19 cellular contexts compared by ENCODE assay signal in the genomic region with DNA sequence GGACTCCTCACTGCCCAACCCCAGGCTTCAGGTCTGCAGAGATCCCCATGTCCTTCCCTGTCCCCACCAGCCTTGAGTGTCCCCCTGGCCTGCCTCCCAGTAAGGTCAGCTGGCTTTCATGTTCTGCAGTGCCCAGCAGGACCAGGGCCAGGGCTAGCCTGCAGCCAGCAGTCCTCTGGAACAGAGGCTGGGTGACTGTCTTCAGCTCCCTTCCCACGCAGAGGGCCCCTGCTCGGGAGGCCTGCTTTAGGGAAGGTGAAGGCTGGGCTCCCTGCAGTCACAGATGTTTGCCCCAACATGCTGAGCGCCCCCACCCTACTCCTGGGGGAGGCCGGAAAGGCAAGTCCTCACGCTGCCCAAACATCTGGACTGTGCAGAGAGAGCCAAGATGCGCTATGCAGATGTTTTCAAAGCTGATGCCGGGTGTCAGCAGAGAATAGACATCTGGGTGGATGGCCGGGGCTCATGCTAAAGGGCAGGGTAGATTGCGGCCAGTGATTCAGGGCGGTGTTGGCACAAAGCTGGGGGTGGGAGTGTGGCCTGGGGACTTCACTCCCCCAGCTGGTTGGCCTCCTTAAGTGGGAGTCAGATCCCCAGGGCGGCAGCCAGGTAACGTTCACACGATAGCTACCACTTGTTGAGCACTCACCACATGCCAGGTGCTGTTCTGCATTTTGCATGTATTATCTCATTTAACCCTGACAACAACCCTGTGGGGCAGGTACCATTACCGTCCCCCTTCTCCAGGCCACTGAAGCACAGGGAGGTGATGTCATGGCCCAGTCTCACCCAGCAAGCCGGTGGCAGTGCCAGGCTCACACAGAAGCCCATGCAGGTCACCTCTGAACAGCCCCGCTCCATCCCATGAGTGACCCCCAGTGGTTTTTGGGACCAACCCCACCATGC.
DNase-seq lines count a peak whose midpoint lies in the region; ATAC-seq, FAIRE-seq and TF ChIP-seq lines count a peak whose summit lies in the region.
"Had no signal": no experiment of that assay in that cellular context is flagged by ENCODE, and none has a peak within 500 bp of the region (broad histone marks: within the 10 kb centered on the region; RNA-seq: fewer than 3 reads in every experiment).

No MANE protein-coding gene starts in this region.

- H3K4me1 ChIP-seq in Peyer's patch (peaks cover 0 to 3% (median 0%) of the 10 kb centered on the region in 4 donors), lower lobe of right lung (peaks cover 7% of the 10 kb centered on the region)
- H3K4me1 ChIP-seq: right lobe of liver had no signal

- H3K36me3 Mint-ChIP-seq in stimulated activated memory B cell treated with anti-CD40 and anti-IgM and Interleukin-4, amounts not matched to agents 10 μg/mL and 1 μg/mL and 100 μg/mL, for 72 hours: no peaks in the 10 kb centered on the region
- H3K36me3 Mint-ChIP-seq: activated naive CD4-positive, alpha-beta T cell treated with anti-CD3 and anti-CD28 coated beads, Interleukin-2, amount 10 ng/mL, durations not matched to agents 7 days and 5 days; CD8-positive, alpha-beta memory T cell; immature natural killer cell had no signal

- H3K27me3 ChIP-seq in Peyer's patch (no peaks in the 10 kb centered on the region), lower lobe of right lung (ENCODE audit: low read depth) (no peaks in the 10 kb centered on the region)
- H3K27me3 ChIP-seq: right lobe of liver had no signal

- peaks cover 34% of the 10 kb centered on the region for H3K27me3 Mint-ChIP-seq in stimulated activated memory B cell treated with anti-CD40 and anti-IgM and Interleukin-4, amounts not matched to agents 10 μg/mL and 1 μg/mL and 100 μg/mL, for 72 hours

- no peak overlapping the region for H3K27ac Mint-ChIP-seq in stimulated activated memory B cell treated with anti-CD40 and anti-IgM and Interleukin-4, amounts not matched to agents 10 μg/mL and 1 μg/mL and 100 μg/mL, for 72 hours
- H3K27ac Mint-ChIP-seq: activated naive CD4-positive, alpha-beta T cell treated with anti-CD3 and anti-CD28 coated beads, Interleukin-2, amount 10 ng/mL, durations not matched to agents 7 days and 5 days; CD8-positive, alpha-beta memory T cell; immature natural killer cell had no signal

- H3K27ac ChIP-seq in Peyer's patch (peak overlapping the region in 1 of 4 donors; percentile 8), lower lobe of right lung (no peak overlapping the region)
- H3K27ac ChIP-seq: HL-60, right lobe of liver had no signal

- intact Hi-C loops in lower lobe of right lung (cut with DNase I): no loop called here

- no peaks in the 10 kb centered on the region for H3K4me1 Mint-ChIP-seq in stimulated activated memory B cell treated with anti-CD40 and anti-IgM and Interleukin-4, amounts not matched to agents 10 μg/mL and 1 μg/mL and 100 μg/mL, for 72 hours

- no peaks in the 10 kb centered on the region for H3K9me3 Mint-ChIP-seq in stimulated activated memory B cell treated with anti-CD40 and anti-IgM and Interleukin-4, amounts not matched to agents 10 μg/mL and 1 μg/mL and 100 μg/mL, for 72 hours
- H3K9me3 Mint-ChIP-seq: activated naive CD4-positive, alpha-beta T cell treated with anti-CD3 and anti-CD28 coated beads, Interleukin-2, amount 10 ng/mL, durations not matched to agents 7 days and 5 days; CD8-positive, alpha-beta memory T cell; immature natural killer cell had no signal

- H3K4me3 ChIP-seq in Peyer's patch (no peak overlapping the region), epithelial cell of esophagus (ENCODE audit: low read length) (no peak overlapping the region), lower lobe of right lung (no peak overlapping the region)
- H3K4me3 ChIP-seq: right lobe of liver had no signal

- ATAC-seq in lower lobe of right lung (peak; percentile 44 to 48), GM21737 (IDR thresholded peaks at IDR 0.05; ENCODE audit: unreplicated experiment) (no peak), HG03460 (IDR thresholded peaks at IDR 0.05; ENCODE audit: unreplicated experiment) (no peak)
- peak; percentile 2 for ATAC-seq in stimulated activated memory B cell treated with anti-CD40 and anti-IgM and Interleukin-4, amounts not matched to agents 10 μg/mL and 1 μg/mL and 100 μg/mL, for 72 hours
- ATAC-seq: HCT116, right lobe of liver had no signal

- no peak for TF ChIP-seq CTCF in Peyer's patch (IDR thresholded peaks at IDR 0.05)
- TF ChIP-seq CTCF in epithelial cell of esophagus (IDR thresholded peaks at IDR 0.05; ENCODE audit: insufficient read depth, low read depth, low read length, missing control alignments): no peak
- no peak for TF ChIP-seq CTCF in lower lobe of right lung (IDR thresholded peaks at IDR 0.05)

- no peak for TF ChIP-seq POLR2A in Peyer's patch (IDR thresholded peaks at IDR 0.05)
- TF ChIP-seq POLR2A in H54 (IDR thresholded peaks at IDR 0.05; ENCODE audit: low read depth, low read length): no peak

- peak in 2 of 3 donors; percentile 21 to 29 for DNase-seq in Peyer's patch
- DNase-seq in epithelial cell of esophagus (ENCODE audit: low read depth): peak; percentile 52
- DNase-seq in lower lobe of right lung: no peak
- DNase-seq in NCI-H748 treated with DMSO at 0.1 percent for 48 hours (lab: John Stamatoyannopoulos, UW): no peak
- no peak for DNase-seq in H54 (ENCODE audit: insufficient read length, low spot score)
- DNase-seq: activated naive CD4-positive, alpha-beta T cell treated with anti-CD3 and anti-CD28 coated beads, Interleukin-2, amount 10 ng/mL, durations not matched to agents 7 days and 5 days; cerebellar nuclear complex; immature natural killer cell; NCI-H1694; NCI-H774; right lobe of liver; SHP77; stimulated activated naive CD4-positive, alpha-beta T cell treated with Interleukin-2 at 50 U/mL for 16 hours had no signal

- H3K36me3 ChIP-seq in Peyer's patch: no peaks in the 10 kb centered on the region
- no peaks in the 10 kb centered on the region for H3K36me3 ChIP-seq in lower lobe of right lung
- H3K36me3 ChIP-seq: right lobe of liver had no signal

- H3K4me3 Mint-ChIP-seq in stimulated activated memory B cell treated with anti-CD40 and anti-IgM and Interleukin-4, amounts not matched to agents 10 μg/mL and 1 μg/mL and 100 μg/mL, for 72 hours: no peak overlapping the region
- H3K4me3 Mint-ChIP-seq: activated naive CD4-positive, alpha-beta T cell treated with anti-CD3 and anti-CD28 coated beads, Interleukin-2, amount 10 ng/mL, durations not matched to agents 7 days and 5 days; CD8-positive, alpha-beta memory T cell; immature natural killer cell had no signal

- FAIRE-seq in H54 (lab: Jason Lieb, UNC): no peak

- H3K9me3 ChIP-seq in Peyer's patch: no peaks in the 10 kb centered on the region
- H3K9me3 ChIP-seq in lower lobe of right lung: no peaks in the 10 kb centered on the region
- H3K9me3 ChIP-seq: right lobe of liver had no signal

Comparison
In these comparisons a context has a peak if more than half of its experiments do, and no peak if none do; other contexts are left out.
1. DNase-seq: peak in Peyer's patch (2 of 3) and epithelial cell of esophagus (single experiment); none in lower lobe of right lung (single experiment), NCI-H748 treated with DMSO at 0.1 percent for 48 hours (single experiment) and H54 (single experiment).
2. ATAC-seq: peak in lower lobe of right lung (2 of 2) and stimulated activated memory B cell treated with anti-CD40 and anti-IgM and Interleukin-4, amounts not matched to agents 10 μg/mL and 1 μg/mL and 100 μg/mL, for 72 hours (single experiment); none in GM21737 (single experiment) and HG03460 (single experiment).